Comparison of ENCODE assay signal across 8 cellular contexts in the genomic region with DNA sequence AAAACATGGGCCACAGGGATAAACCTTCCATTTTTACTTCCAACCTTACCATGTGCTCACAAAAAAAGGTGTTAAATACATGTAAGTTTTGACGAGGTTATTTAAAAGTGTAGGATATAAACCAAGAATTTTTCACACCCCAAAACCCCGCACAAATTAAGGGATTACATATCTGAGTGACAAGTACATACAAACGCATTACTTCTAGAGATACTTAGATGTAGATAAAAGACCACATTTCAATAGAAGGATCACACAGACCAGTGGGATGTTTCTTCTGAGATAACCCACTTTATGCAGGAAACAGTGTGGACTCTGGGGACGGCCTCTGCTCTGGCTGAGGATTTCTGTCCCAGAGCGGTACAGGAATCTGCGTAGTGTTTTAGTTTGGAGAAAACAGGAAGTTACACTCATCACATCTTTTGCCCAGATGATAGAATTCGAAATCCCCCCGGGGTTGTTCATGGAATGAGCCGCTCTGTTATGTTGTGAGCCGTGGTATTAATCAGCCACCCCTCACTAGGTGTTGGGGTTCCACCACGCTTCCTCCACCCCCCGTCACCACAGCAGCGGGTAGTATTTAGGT. TPM values are rescaled to one million over a fixed set of nuclear protein-coding genes. Genes with fewer than 3 reads are reported as not detected.
DNase-seq lines count a peak whose midpoint lies in the region; ATAC-seq and FAIRE-seq lines count a peak whose summit lies in the region.

No MANE protein-coding gene starts in this region.

- H3K27me3 ChIP-seq in ectodermal cell (ENCODE audit: control insufficient read depth, insufficient read depth, low read length, poor library complexity, severe bottlenecking), result no peaks in the 10 kb centered on the region
- H3K27me3 ChIP-seq in muscle layer of colon (ENCODE audit: control insufficient read depth in 1 of 2, insufficient read depth in 2 of 2, low read length in 2 of 2), result no peaks in the 10 kb centered on the region
- H3K27me3 ChIP-seq in subcutaneous abdominal adipose tissue (ENCODE audit: control insufficient read depth in 5 of 5, insufficient read depth in 4 of 5, low read length in 5 of 5), result no peaks in the 10 kb centered on the region

- H3K9me3 ChIP-seq in ectodermal cell (ENCODE audit: control insufficient read depth, low read length) (no peaks in the 10 kb centered on the region), muscle layer of colon (ENCODE audit: low read length) (no peaks in the 10 kb centered on the region), subcutaneous abdominal adipose tissue (ENCODE audit: control insufficient read depth in 5 of 5, low read length in 5 of 5) (no peaks in the 10 kb centered on the region)

- POLR2A ChIA-PET in activated CD4-positive, alpha-beta T cell treated with anti-CD3 and anti-CD28 coated beads for 36 hours (lab: Charles Lee), result interaction anchor here (0.6 to 1.8 kb wide), 3 partner anchors 49 to 185 kb away, joined by 3 to 7 read pairs (median 3); no protein-coding TSS in a partner anchor

- no peak for FAIRE-seq in HTR-8/SVneo (lab: Jason Lieb, UNC)

- H3K27me3 Mint-ChIP-seq in activated CD4-positive, alpha-beta T cell treated with anti-CD3 and anti-CD28 coated beads for 36 hours, result no peaks in the 10 kb centered on the region

- H3K27ac ChIP-seq in ectodermal cell (ENCODE audit: insufficient read depth, low read depth, low read length, poor library complexity, severe bottlenecking) (no peak overlapping the region), muscle layer of colon (ENCODE audit: low read depth, low read length) (peak overlapping the region; percentile 98), subcutaneous abdominal adipose tissue (ENCODE audit: low read depth, low read length) (peak overlapping the region; percentile 93)

- H3K4me3 ChIP-seq in ectodermal cell (ENCODE audit: insufficient read depth, low read depth, low read length), result peak overlapping the region; percentile 74
- peak overlapping the region; percentile 75 to 81 for H3K4me3 ChIP-seq in muscle layer of colon (ENCODE audit: low read depth in 1 of 2, low read length in 2 of 2)
- peak overlapping the region; percentile 76 to 85 (median 83) for H3K4me3 ChIP-seq in subcutaneous abdominal adipose tissue (ENCODE audit: low read depth in 1 of 5, low read length in 5 of 5)

- peak; percentile 60 for ATAC-seq in activated CD4-positive, alpha-beta T cell treated with anti-CD3 and anti-CD28 coated beads for 36 hours
- ATAC-seq in GM18520 (IDR thresholded peaks at IDR 0.05; ENCODE audit: unreplicated experiment), result no peak

- H3K9me3 Mint-ChIP-seq in activated CD4-positive, alpha-beta T cell treated with anti-CD3 and anti-CD28 coated beads for 36 hours (ENCODE audit: low read depth), result no peaks in the 10 kb centered on the region

- peak overlapping the region; percentile 88 for H3K9ac ChIP-seq in muscle layer of colon (ENCODE audit: low read length)
- H3K9ac ChIP-seq in subcutaneous abdominal adipose tissue (ENCODE audit: low read length in 5 of 5), result peak overlapping the region in 4 of 5 donors; percentile 48 to 85 (median 78)

- peaks cover 49% of the 10 kb centered on the region for H3K4me1 Mint-ChIP-seq in activated CD4-positive, alpha-beta T cell treated with anti-CD3 and anti-CD28 coated beads for 36 hours

- no peaks in the 10 kb centered on the region for H3K36me3 ChIP-seq in ectodermal cell (ENCODE audit: control insufficient read depth, insufficient read depth, low read length)
- no peaks in the 10 kb centered on the region for H3K36me3 ChIP-seq in muscle layer of colon (ENCODE audit: insufficient read depth, low read length)
- H3K36me3 ChIP-seq in subcutaneous abdominal adipose tissue (ENCODE audit: control insufficient read depth in 5 of 5, insufficient read depth in 5 of 5, low read length in 5 of 5), result no peaks in the 10 kb centered on the region

- CTCF ChIA-PET in activated CD4-positive, alpha-beta T cell treated with anti-CD3 and anti-CD28 coated beads for 36 hours (lab: Charles Lee), result interaction anchor here (0.8 kb wide), 2 partner anchors 80 to 120 kb away, joined by 3 read pairs; no protein-coding TSS in a partner anchor

- peak overlapping the region; percentile 97 for H3K27ac Mint-ChIP-seq in activated CD4-positive, alpha-beta T cell treated with anti-CD3 and anti-CD28 coated beads for 36 hours

- intact Hi-C loops in activated CD4-positive, alpha-beta T cell treated with anti-CD3 and anti-CD28 coated beads for 36 hours (cut with DNase I, micrococcal nuclease), result loop anchor here (1.0 to 10.0 kb wide), 9 partner anchors 65 to 450 kb away; partner anchors contain the start of genes ZNF398 (in 1 of the 2) and ZNF425 (in 1 of the 2)

- peaks cover 11% of the 10 kb centered on the region for H3K36me3 Mint-ChIP-seq in activated CD4-positive, alpha-beta T cell treated with anti-CD3 and anti-CD28 coated beads for 36 hours (ENCODE audit: low read depth)

- 80 to 85% methylated on average over 10 to 11 of the region's 13 CpGs for WGBS in ectodermal cell, 2 experiments

- H3K4me1 ChIP-seq in ectodermal cell (ENCODE audit: control insufficient read depth, insufficient read depth, low read length), result peaks cover 25% of the 10 kb centered on the region
- peaks cover 20% of the 10 kb centered on the region for H3K4me1 ChIP-seq in muscle layer of colon (ENCODE audit: insufficient read depth, low read length)
- peaks cover 0 to 38% (median 36%) of the 10 kb centered on the region in 5 donors for H3K4me1 ChIP-seq in subcutaneous abdominal adipose tissue (ENCODE audit: control insufficient read depth in 5 of 5, insufficient read depth in 5 of 5, low read length in 5 of 5)

- peak; percentile 44 for DNase-seq in HTR-8/SVneo (ENCODE audit: insufficient read length, low spot score)
- peak; percentile 85 for DNase-seq in activated CD4-positive, alpha-beta T cell treated with anti-CD3 and anti-CD28 coated beads for 36 hours
- DNase-seq in OCI-M2 (lab: John Stamatoyannopoulos, UW; ENCODE audit: unreplicated experiment), result no peak
- DNase-seq in NCI-H2029 (lab: John Stamatoyannopoulos, UW), result no peak

- H3K4me3 Mint-ChIP-seq in activated CD4-positive, alpha-beta T cell treated with anti-CD3 and anti-CD28 coated beads for 36 hours, result peak overlapping the region; percentile 91

RNA-seq across cellular contexts. Expression of gene CUL1, which starts 1.4 kb away (rescaled TPM):
- 10 to 100 TPM; 72.7 to 76.7 TPM for total RNA-seq in activated CD4-positive, alpha-beta T cell treated with anti-CD3 and anti-CD28 coated beads for 36 hours
- polyA plus RNA-seq in ectodermal cell (2013, experiment 1 of 4), result 104 TPM
- 95.0 TPM for polyA plus RNA-seq in ectodermal cell (2013, experiment 2 of 4)
- polyA plus RNA-seq in ectodermal cell (2013, experiment 3 of 4), result 75.0 TPM
- 75.3 TPM for polyA plus RNA-seq in ectodermal cell (2013, experiment 4 of 4)

Comparison
In these comparisons a context has a peak if more than half of its experiments do, and no peak if none do; other contexts are left out.
1. DNase-seq: peak in HTR-8/SVneo (single experiment) and activated CD4-positive, alpha-beta T cell treated with anti-CD3 and anti-CD28 coated beads for 36 hours (single experiment); none in OCI-M2 (single experiment) and NCI-H2029 (single experiment).
2. Peak in every context shown above with its lines, with median percentiles within 50 percentile points of each other: H3K4me3 ChIP-seq.